ENCODE assay signal across 19 cellular contexts in the genomic region with DNA sequence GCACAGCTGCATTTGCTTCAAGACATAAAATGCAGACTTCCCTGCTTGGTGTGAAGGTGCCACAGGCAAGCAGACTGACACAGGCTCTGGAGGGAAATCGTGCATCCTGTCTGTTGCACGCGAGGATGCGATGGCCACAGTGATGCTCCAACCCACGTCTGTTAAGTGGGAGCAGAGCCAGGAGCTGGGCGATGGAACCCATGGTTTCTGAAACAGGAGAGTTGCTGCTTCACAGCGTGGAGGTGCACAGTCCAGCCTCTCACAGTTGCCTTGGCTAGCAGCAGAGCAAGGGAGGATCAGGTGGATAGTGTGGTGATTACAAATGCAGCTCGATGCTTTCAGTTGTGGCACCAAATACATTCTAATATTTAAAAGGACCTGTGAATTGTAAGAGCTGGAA.
"Had no signal": no experiment of that assay in that cellular context is flagged by ENCODE, and none has a peak within 500 bp of the region (broad histone marks: within the 10 kb centered on the region; RNA-seq: fewer than 3 reads in every experiment).

No MANE protein-coding gene starts in this region.

- H3K27me3 ChIP-seq: right atrium auricular region, thyroid gland had no signal

- H3K9me3 ChIP-seq: thyroid gland had no signal

- H3K4me3 ChIP-seq: pancreas, psoas muscle, right atrium auricular region, thyroid gland, upper lobe of right lung had no signal

- DNase-seq: activated CD4-positive, alpha-beta memory T cell treated with anti-CD3 and anti-CD28 coated beads, Interleukin-2, amount 10 ng/mL, durations not matched to agents 7 days and 5 days; activated CD4-positive, alpha-beta T cell treated with anti-CD3 and anti-CD28 coated beads, Interleukin-2, amount 10 ng/mL, durations not matched to agents 24 days and 14 days; activated gamma-delta T cell treated with Interleukin-2 at 50 U/mL for 16 hours; activated T-cell treated with anti-CD3 and anti-CD28 coated beads, Interleukin-2, amount 50 U/mL, for 1 hour; aorta; dermis blood vessel endothelial cell; effector memory CD4-positive, alpha-beta T cell; foreskin melanocyte; left ventricle myocardium superior; midbrain; natural killer cell; pancreas; psoas muscle; stimulated activated CD4-positive, alpha-beta T cell treated with anti-CD3 and anti-CD28 coated beads, Interleukin-4, amount 100 ng/mL, for 4 hours; stimulated activated naive CD8-positive, alpha-beta T cell treated with anti-CD3 and anti-CD28 coated beads, Interleukin-15, Interleukin-2, amounts not matched to agents 100 U/mL and 50 U/mL, for 24 hours; T-helper 17 cell; thyroid gland; upper lobe of right lung had no signal

- H3K27ac ChIP-seq: pancreas, psoas muscle, right atrium auricular region, thyroid gland, upper lobe of right lung had no signal

- H3K36me3 ChIP-seq: pancreas, right atrium auricular region, thyroid gland, upper lobe of right lung had no signal
